ENCODE assay signal across 9 cellular contexts in genomic region chr11:57323503-57324153, GRCh38. TPM values are rescaled to one million over a fixed set of nuclear protein-coding genes. Genes with fewer than 3 reads are reported as not detected.
A peak's percentile ranks its signal among the peaks of the same experiment; 100 is the strongest.
DNase-seq lines count a peak whose midpoint lies in the region; ATAC-seq, FAIRE-seq and TF ChIP-seq lines count a peak whose summit lies in the region.
"Had no signal": no experiment of that assay in that cellular context is flagged by ENCODE, and none has a peak within 500 bp of the region (broad histone marks: within the 10 kb centered on the region; RNA-seq: fewer than 3 reads in every experiment).

No MANE protein-coding gene starts in this region.

- no peaks in the 10 kb centered on the region for H3K9me3 Mint-ChIP-seq in activated CD4-positive, alpha-beta T cell treated with anti-CD3 and anti-CD28 coated beads, Interleukin-2, amount 10 ng/mL, durations not matched to agents 7 days and 5 days

- TF ChIP-seq POLR2A in suprapubic skin (IDR thresholded peaks at IDR 0.05), result no peak

- H3K4me3 Mint-ChIP-seq in activated CD4-positive, alpha-beta T cell treated with anti-CD3 and anti-CD28 coated beads, Interleukin-2, amount 10 ng/mL, durations not matched to agents 7 days and 5 days, result peak overlapping the region; percentile 76

- H3K4me2 ChIP-seq in keratinocyte (ENCODE audit: control insufficient read depth, extremely low read depth, insufficient read depth, low read depth, low read length), result peak overlapping the region; percentile 94

- H3K27me3 Mint-ChIP-seq in activated CD4-positive, alpha-beta T cell treated with anti-CD3 and anti-CD28 coated beads, Interleukin-2, amount 10 ng/mL, durations not matched to agents 7 days and 5 days, result no peaks in the 10 kb centered on the region

- H3K36me3 ChIP-seq in adipocyte (ENCODE audit: control insufficient read depth, insufficient read depth, low read length, severe bottlenecking) (peaks cover 48% of the 10 kb centered on the region), keratinocyte (ENCODE audit: control insufficient read depth in 2 of 2, extremely low read depth in 1 of 2, insufficient read depth in 2 of 2, low read length in 2 of 2) (peaks cover 17 to 34% of the 10 kb centered on the region in 2 experiments), suprapubic skin (peaks cover 29% of the 10 kb centered on the region)

- H3K4me3 ChIP-seq in adipocyte (ENCODE audit: low read length) (peak overlapping the region; percentile 98), keratinocyte (ENCODE audit: control insufficient read depth in 2 of 3, extremely low read depth in 1 of 3, insufficient read depth in 2 of 3, low read depth in 1 of 3, low read length in 3 of 3) (peak overlapping the region; percentile 65 to 92 (median 87)), suprapubic skin (peak overlapping the region; percentile 95)

- peaks cover 34% of the 10 kb centered on the region for H3K36me3 Mint-ChIP-seq in activated CD4-positive, alpha-beta T cell treated with anti-CD3 and anti-CD28 coated beads, Interleukin-2, amount 10 ng/mL, durations not matched to agents 7 days and 5 days (ENCODE audit: low read depth)

- peaks cover 38% of the 10 kb centered on the region for H3K79me2 ChIP-seq in keratinocyte (ENCODE audit: control insufficient read depth, insufficient read depth, low read length)

- POLR2A ChIA-PET in activated CD4-positive, alpha-beta T cell treated with anti-CD3 and anti-CD28 coated beads, Interleukin-2, amount 10 ng/mL, durations not matched to agents 7 days and 5 days (lab: Charles Lee), result no interaction called here

- H3K27me3 ChIP-seq in adipocyte (replicated peaks; ENCODE audit: control insufficient read depth, insufficient read depth, low read length) (no peaks in the 10 kb centered on the region), keratinocyte (ENCODE audit: control insufficient read depth, extremely low read depth, insufficient read depth, low read length) (no peaks in the 10 kb centered on the region), suprapubic skin (no peaks in the 10 kb centered on the region)

- H3K9ac ChIP-seq in adipocyte (ENCODE audit: low read length), result peak overlapping the region; percentile 100
- H3K9ac ChIP-seq in keratinocyte (ENCODE audit: control insufficient read depth, extremely low read depth, insufficient read depth, low read length), result peak overlapping the region; percentile 93

- peak overlapping the region; percentile 89 for H3K27ac Mint-ChIP-seq in activated CD4-positive, alpha-beta T cell treated with anti-CD3 and anti-CD28 coated beads, Interleukin-2, amount 10 ng/mL, durations not matched to agents 7 days and 5 days

- TF ChIP-seq CTCF in keratinocyte (optimal IDR thresholded peaks at IDR 0.05 in 1 of 3, IDR thresholded peaks at IDR 0.05 in 1 of 3, conservative IDR thresholded peaks at IDR 0.05 in 1 of 3; ENCODE audit: extremely low read depth in 1 of 3, insufficient read depth in 2 of 3, low read length in 3 of 3) (peak in 1 of 3 experiments; percentile 8), suprapubic skin (IDR thresholded peaks at IDR 0.05) (no peak)

- H4K20me1 ChIP-seq in keratinocyte (ENCODE audit: control insufficient read depth, extremely low read depth, insufficient read depth, low read length), result no peaks in the 10 kb centered on the region

- TF ChIP-seq EP300 in suprapubic skin (IDR thresholded peaks at IDR 0.05), result no peak

- H3K27ac ChIP-seq in keratinocyte (ENCODE audit: control insufficient read depth, insufficient read depth, low read length) (peak overlapping the region; percentile 94), suprapubic skin (peak overlapping the region; percentile 100)

- no peaks in the 10 kb centered on the region for H3K9me3 ChIP-seq in adipocyte (ENCODE audit: control insufficient read depth, low read length)
- H3K9me3 ChIP-seq in keratinocyte (ENCODE audit: control insufficient read depth, low read depth, low read length), result no peaks in the 10 kb centered on the region
- H3K9me3 ChIP-seq in suprapubic skin, result no peaks in the 10 kb centered on the region

- no peak overlapping the region for H2AFZ ChIP-seq in keratinocyte (ENCODE audit: control insufficient read depth, low read length)

- DNase-seq in activated CD4-positive, alpha-beta T cell treated with anti-CD3 and anti-CD28 coated beads, Interleukin-2, amount 10 ng/mL, durations not matched to agents 7 days and 5 days, result no peak
- DNase-seq in activated CD4-positive, alpha-beta T cell treated with anti-CD3 and anti-CD28 coated beads, Interleukin-2, amount 50 U/mL, for 4 hours, result no peak
- DNase-seq in adipocyte (ENCODE audit: low read depth) (peak; percentile 70), keratinocyte (ENCODE audit: low read depth, low spot score) (no peak), suprapubic skin (ENCODE audit: low spot score in 2 of 2) (peak in 1 of 2 donors; percentile 73), NCI-H526 treated with DMSO at 0.1 percent for 48 hours (lab: John Stamatoyannopoulos, UW) (no peak), DMS79 (lab: John Stamatoyannopoulos, UW) (no peak)

- no peak for FAIRE-seq in keratinocyte (lab: Jason Lieb, UNC)
- FAIRE-seq: colon had no signal

- H3K4me1 ChIP-seq in adipocyte (ENCODE audit: control insufficient read depth, insufficient read depth, low read length) (peaks cover 53% of the 10 kb centered on the region), keratinocyte (ENCODE audit: control insufficient read depth, extremely low read depth, insufficient read depth, low read length) (peaks cover 51% of the 10 kb centered on the region), suprapubic skin (peaks cover 68% of the 10 kb centered on the region)

- dilution Hi-C loops in keratinocyte (cut with MboI; ENCODE audit: extremely low pct_ligation_motif_present, low sequenced_read_pairs), result no loop called here

- H3K4me1 Mint-ChIP-seq in activated CD4-positive, alpha-beta T cell treated with anti-CD3 and anti-CD28 coated beads, Interleukin-2, amount 10 ng/mL, durations not matched to agents 7 days and 5 days, result peaks cover 46% of the 10 kb centered on the region

- CTCF ChIA-PET in activated CD4-positive, alpha-beta T cell treated with anti-CD3 and anti-CD28 coated beads, Interleukin-2, amount 10 ng/mL, durations not matched to agents 7 days and 5 days (lab: Charles Lee), result interaction anchor here (1.1 to 2.2 kb wide), 2 partner anchors 10 to 12 kb away, joined by 3 to 7 read pairs; no protein-coding TSS in a partner anchor

- ATAC-seq in HG03139 (IDR thresholded peaks at IDR 0.05; ENCODE audit: unreplicated experiment), result no peak

- peaks cover 2% of the 10 kb centered on the region for H3K9me1 ChIP-seq in keratinocyte (ENCODE audit: control insufficient read depth, extremely low read depth, insufficient read depth, low read length)

- 12% methylated on average over 11 of the region's 11 CpGs for WGBS in suprapubic skin

RNA-seq across cellular contexts. Expression of gene TNKS1BP1, which starts 1.1 kb away (rescaled TPM):
- total RNA-seq in activated CD4-positive, alpha-beta T cell treated with anti-CD3 and anti-CD28 coated beads, Interleukin-2, amount 10 ng/mL, durations not matched to agents 7 days and 5 days, result 10 to 100 TPM in 1 of 2 experiments, 1 to 10 TPM in 1; 8.9 to 10.4 TPM
- 88.3 to 107 TPM (median 94.3 TPM) in 3 replicates for polyA plus RNA-seq in keratinocyte
- 155 TPM for polyA plus RNA-seq in keratinocyte (2011; ENCODE audit: low read depth)
- 73.8 and 93.4 TPM in 2 replicates for polyA plus RNA-seq in keratinocyte (2011; cell fraction: cytosol; rRNA removed)
- polyA plus RNA-seq in keratinocyte (2011; cell fraction: nucleus; rRNA removed), result 419 and 507 TPM in 2 replicates
- polyA plus RNA-seq in keratinocyte (2012; ENCODE audit: low replicate concordance), result 200 and 415 TPM in 2 replicates
- 196 to 291 TPM (median 228 TPM) in 3 replicates for polyA minus RNA-seq in keratinocyte
- polyA minus RNA-seq in keratinocyte (2011; cell fraction: cytosol; rRNA and poly(A)+ RNA removed), result 155 TPM
- 200 and 236 TPM in 2 replicates for polyA minus RNA-seq in keratinocyte (2011; cell fraction: nucleus; rRNA and poly(A)+ RNA removed)
- total RNA-seq in suprapubic skin, result 100 to 1,000 TPM; 241 to 276 (median 272) TPM

RNA-seq across cellular contexts. Expression of gene SSRP1, which starts 12.1 kb away (rescaled TPM):
- 100 to 1,000 TPM; 165 to 175 TPM for total RNA-seq in activated CD4-positive, alpha-beta T cell treated with anti-CD3 and anti-CD28 coated beads, Interleukin-2, amount 10 ng/mL, durations not matched to agents 7 days and 5 days
- 64.3 to 139 TPM (median 115 TPM) in 3 replicates for polyA plus RNA-seq in keratinocyte
- 80.2 TPM for polyA plus RNA-seq in keratinocyte (2011; ENCODE audit: low read depth)
- 97.3 and 122 TPM in 2 replicates for polyA plus RNA-seq in keratinocyte (2011; cell fraction: cytosol; rRNA removed)
- polyA plus RNA-seq in keratinocyte (2011; cell fraction: nucleus; rRNA removed), result 74.8 and 78.5 TPM in 2 replicates
- polyA plus RNA-seq in keratinocyte (2012; ENCODE audit: low replicate concordance), result 65.8 and 117 TPM in 2 replicates
- 102 to 159 TPM (median 129 TPM) in 3 replicates for polyA minus RNA-seq in keratinocyte
- polyA minus RNA-seq in keratinocyte (2011; cell fraction: cytosol; rRNA and poly(A)+ RNA removed), result 56.2 TPM
- polyA minus RNA-seq in keratinocyte (2011; cell fraction: nucleus; rRNA and poly(A)+ RNA removed), result 19.4 and 27.7 TPM in 2 replicates
- total RNA-seq in suprapubic skin, result 10 to 100 TPM; 59.9 to 96.5 (median 67.9) TPM

RNA-seq across cellular contexts. Expression of gene P2RX3, which starts 14.5 kb away (rescaled TPM):
- total RNA-seq in activated CD4-positive, alpha-beta T cell treated with anti-CD3 and anti-CD28 coated beads, Interleukin-2, amount 10 ng/mL, durations not matched to agents 7 days and 5 days, result not detected
- not detected in 3 replicates for polyA plus RNA-seq in keratinocyte
- not detected for polyA plus RNA-seq in keratinocyte (2011; ENCODE audit: low read depth)
- polyA plus RNA-seq in keratinocyte (2011; cell fraction: cytosol; rRNA removed), result not detected in 2 replicates
- not detected in 2 replicates for polyA plus RNA-seq in keratinocyte (2011; cell fraction: nucleus; rRNA removed)
- polyA plus RNA-seq in keratinocyte (2012; ENCODE audit: low replicate concordance), result not detected in 2 replicates
- polyA minus RNA-seq in keratinocyte, result not detected in 3 replicates
- not detected for polyA minus RNA-seq in keratinocyte (2011; cell fraction: cytosol; rRNA and poly(A)+ RNA removed)
- polyA minus RNA-seq in keratinocyte (2011; cell fraction: nucleus; rRNA and poly(A)+ RNA removed), result not detected in 2 replicates
- total RNA-seq in suprapubic skin, result not detected

RNA-seq across cellular contexts. Expression of gene PRG3, which starts 57.3 kb away (rescaled TPM):
- not detected for total RNA-seq in activated CD4-positive, alpha-beta T cell treated with anti-CD3 and anti-CD28 coated beads, Interleukin-2, amount 10 ng/mL, durations not matched to agents 7 days and 5 days
- polyA plus RNA-seq in keratinocyte, result not detected in 3 replicates
- not detected for polyA plus RNA-seq in keratinocyte (2011; ENCODE audit: low read depth)
- polyA plus RNA-seq in keratinocyte (2011; cell fraction: cytosol; rRNA removed), result not detected in 2 replicates
- polyA plus RNA-seq in keratinocyte (2011; cell fraction: nucleus; rRNA removed), result not detected in 2 replicates
- not detected in 2 replicates for polyA plus RNA-seq in keratinocyte (2012; ENCODE audit: low replicate concordance)
- polyA minus RNA-seq in keratinocyte, result not detected in 3 replicates
- polyA minus RNA-seq in keratinocyte (2011; cell fraction: cytosol; rRNA and poly(A)+ RNA removed), result not detected
- polyA minus RNA-seq in keratinocyte (2011; cell fraction: nucleus; rRNA and poly(A)+ RNA removed), result not detected in 2 replicates
- total RNA-seq in suprapubic skin, result not detected

Comparison
In these comparisons a context has a peak if more than half of its experiments do, and no peak if none do; other contexts are left out.
1. RNA of gene TNKS1BP1, which starts 1.1 kb away (total RNA-seq): 241 to 276 TPM in suprapubic skin; 8.9 to 10.4 TPM in activated CD4-positive, alpha-beta T cell treated with anti-CD3 and anti-CD28 coated beads, Interleukin-2, amount 10 ng/mL, durations not matched to agents 7 days and 5 days; every median in the first group is over 10 times any median in the second.
2. Peak in every context shown above with its lines, with median percentiles within 50 percentile points of each other: H3K4me3 ChIP-seq.